1 cellular context compared by ENCODE assay signal in genomic region chr4:121738780-121739547, GRCh38.
TF ChIP-seq lines count a peak whose summit lies in the region.

No MANE protein-coding gene starts in this region.

TF ChIP-seq in K562, 482 proteins besides CTCF, POLR2A, EP300 and RAD21:
- TF ChIP-seq RAD51 (IDR thresholded peaks at IDR 0.05; ENCODE audit: borderline replicate concordance, low read depth) (peak; percentile 69), USF2 (CRISPR knock-in tag; IDR thresholded peaks at IDR 0.05) (peak; percentile 37; the same call in 1 of the 2 replicates), HSF4 (CRISPR knock-in tag; IDR thresholded peaks at IDR 0.05; ENCODE audit: borderline replicate concordance) (no peak), TFE3 (CRISPR knock-in tag; IDR thresholded peaks at IDR 0.05) (peak; percentile 86)
TF ChIP-seq in K562: peak in this region for 3.
